In genomic region chr5:163321511-163321910, GRCh38 we compare ENCODE assay signal across 5 cellular contexts.
"Had no signal": no experiment of that assay in that cellular context is flagged by ENCODE, and none has a peak within 500 bp of the region (broad histone marks: within the 10 kb centered on the region; RNA-seq: fewer than 3 reads in every experiment).

No MANE protein-coding gene starts in this region.

- H3K4me3 ChIP-seq: K562 had no signal

- DNase-seq: IMR-90, KBM-7, KG1 had no signal

- H3K27ac ChIP-seq: HL-60 had no signal
